Comparison of ENCODE assay signal across 8 cellular contexts in genomic region chr9:95494416-95495371, GRCh38. TPM values are rescaled to one million over a fixed set of nuclear protein-coding genes. Genes with fewer than 3 reads are reported as not detected.
DNase-seq lines count a peak whose midpoint lies in the region; ATAC-seq and TF ChIP-seq lines count a peak whose summit lies in the region.

No MANE protein-coding gene starts in this region.

- H3K4me2 ChIP-seq in mammary epithelial cell (ENCODE audit: insufficient read depth, low read depth, low read length) = no peak overlapping the region

- H3K4me3 Mint-ChIP-seq in MCF 10A (ENCODE audit: unreplicated experiment) = no peak overlapping the region
- peak overlapping the region; percentile 69 for H3K4me3 Mint-ChIP-seq in activated CD8-positive, alpha-beta memory T cell treated with anti-CD3 and anti-CD28 coated beads, Interleukin-2, amount 10 ng/mL, durations not matched to agents 7 days and 5 days

- BruUV-seq in MCF 10A (replicated peaks; lab: Mats Ljungman, UMichigan) = no TSS peak
- no TSS peak for BruUV-seq in mammary epithelial cell (replicated peaks; lab: Mats Ljungman, UMichigan)

- 89% methylated on average over 19 of the region's 29 CpGs for WGBS in mammary epithelial cell (ENCODE audit: low coverage, missing lambda C conversion rate)

- H3K4me3 ChIP-seq in mammary epithelial cell (replicated peaks in 1 of 3; ENCODE audit: insufficient read depth in 1 of 3, low read depth in 2 of 3, low read length in 3 of 3) = no peak overlapping the region

- no peaks in the 10 kb centered on the region for H3K9me3 ChIP-seq in mammary epithelial cell (replicated peaks; ENCODE audit: insufficient read depth, low read length)

- H2AFZ ChIP-seq in mammary epithelial cell (ENCODE audit: low read depth, low read length) = no peak overlapping the region

- peak overlapping the region; percentile 39 for H3K27ac Mint-ChIP-seq in MCF 10A (ENCODE audit: low read depth, unreplicated experiment)
- peak overlapping the region; percentile 96 for H3K27ac Mint-ChIP-seq in activated CD8-positive, alpha-beta memory T cell treated with anti-CD3 and anti-CD28 coated beads, Interleukin-2, amount 10 ng/mL, durations not matched to agents 7 days and 5 days

- DNase-seq in MCF 10A (ENCODE audit: unreplicated experiment) (no peak), mammary epithelial cell (no peak), NCI-H526 treated with DMSO at 0.1 percent for 48 hours (lab: John Stamatoyannopoulos, UW) (peak; percentile 46), foreskin keratinocyte (no peak), occipital lobe (lab: John Stamatoyannopoulos, UW) (no peak)
- DNase-seq in activated CD8-positive, alpha-beta memory T cell treated with anti-CD3 and anti-CD28 coated beads, Interleukin-2, amount 10 ng/mL, durations not matched to agents 7 days and 5 days = peak; percentile 91
- DNase-seq in stimulated activated CD4-positive, alpha-beta T cell treated with anti-CD3 and anti-CD28 coated beads, Interleukin-4, amount 100 ng/mL, for 4 hours = peak; percentile 74 to 83

- H3K9ac ChIP-seq in mammary epithelial cell (ENCODE audit: insufficient read depth, low read length) = no peak overlapping the region

- no peaks in the 10 kb centered on the region for H3K4me1 Mint-ChIP-seq in MCF 10A (ENCODE audit: insufficient read depth, unreplicated experiment)
- H3K4me1 Mint-ChIP-seq in activated CD8-positive, alpha-beta memory T cell treated with anti-CD3 and anti-CD28 coated beads, Interleukin-2, amount 10 ng/mL, durations not matched to agents 7 days and 5 days = peaks cover 60% of the 10 kb centered on the region

- H3K4me1 ChIP-seq in mammary epithelial cell (ENCODE audit: insufficient read depth, low read length) = peaks cover 9% of the 10 kb centered on the region
- no peaks in the 10 kb centered on the region for H3K4me1 ChIP-seq in foreskin keratinocyte

- POLR2A ChIA-PET in MCF 10A (lab: Yijun Ruan, JAX) = no interaction called here

- CTCF ChIA-PET in MCF 10A (lab: Yijun Ruan, JAX) = interaction anchor here (0.6 kb wide), 1 partner anchor 61 kb away, joined by 3 read pairs; no protein-coding TSS in a partner anchor
- CTCF ChIA-PET in mammary epithelial cell (lab: Charles Lee; ENCODE audit: low non-redundant PET) = no interaction called here
- CTCF ChIA-PET in activated CD8-positive, alpha-beta memory T cell treated with anti-CD3 and anti-CD28 coated beads, Interleukin-2, amount 10 ng/mL, durations not matched to agents 7 days and 5 days (lab: Charles Lee) = interaction anchor here (1.2 to 2.5 kb wide), 2 partner anchors 12 to 14 kb away, joined by 3 to 14 read pairs; no protein-coding TSS in a partner anchor

- peaks cover 4% of the 10 kb centered on the region for H3K79me2 ChIP-seq in mammary epithelial cell (ENCODE audit: insufficient read depth, low read length)

- H3K36me3 Mint-ChIP-seq in MCF 10A (ENCODE audit: insufficient read depth, unreplicated experiment) = no peaks in the 10 kb centered on the region
- no peaks in the 10 kb centered on the region for H3K36me3 Mint-ChIP-seq in activated CD8-positive, alpha-beta memory T cell treated with anti-CD3 and anti-CD28 coated beads, Interleukin-2, amount 10 ng/mL, durations not matched to agents 7 days and 5 days

- TF ChIP-seq CTCF in MCF 10A (IDR thresholded peaks at IDR 0.05; ENCODE audit: unreplicated experiment) (no peak), mammary epithelial cell (conservative IDR thresholded peaks at IDR 0.05 in 1 of 2, IDR thresholded peaks at IDR 0.05 in 1 of 2; ENCODE audit: extremely low read depth in 1 of 2, insufficient read depth in 1 of 2, low read depth in 1 of 2, low read length in 2 of 2) (no peak), foreskin keratinocyte (conservative IDR thresholded peaks at IDR 0.05) (no peak)

- no peak overlapping the region for H3K27ac ChIP-seq in mammary epithelial cell (ENCODE audit: insufficient read depth, low read depth, low read length)
- no peak overlapping the region for H3K27ac ChIP-seq in foreskin keratinocyte

- no peaks in the 10 kb centered on the region for H3K27me3 Mint-ChIP-seq in MCF 10A (ENCODE audit: insufficient read depth, unreplicated experiment)
- H3K27me3 Mint-ChIP-seq in activated CD8-positive, alpha-beta memory T cell treated with anti-CD3 and anti-CD28 coated beads, Interleukin-2, amount 10 ng/mL, durations not matched to agents 7 days and 5 days = peaks cover 9% of the 10 kb centered on the region

- no peaks in the 10 kb centered on the region for H4K20me1 ChIP-seq in mammary epithelial cell (ENCODE audit: insufficient read depth, low read length)

- H3K9me3 Mint-ChIP-seq in MCF 10A (ENCODE audit: unreplicated experiment) = no peaks in the 10 kb centered on the region
- H3K9me3 Mint-ChIP-seq in activated CD8-positive, alpha-beta memory T cell treated with anti-CD3 and anti-CD28 coated beads, Interleukin-2, amount 10 ng/mL, durations not matched to agents 7 days and 5 days (ENCODE audit: low read depth) = no peaks in the 10 kb centered on the region

- in situ Hi-C loops in mammary epithelial cell (cut with MboI; ENCODE audit: low sequenced_read_pairs in 2 of 2) = no loop called here

- intact Hi-C loops in MCF 10A (cut with micrococcal nuclease) = loop anchor here (5.0 kb wide), 1 partner anchor 723 kb away; no protein-coding TSS in a partner anchor
- intact Hi-C loops in mammary epithelial cell (cut with micrococcal nuclease) = no loop called here

- H3K27me3 ChIP-seq in mammary epithelial cell (ENCODE audit: insufficient read depth, low read length) (no peaks in the 10 kb centered on the region), foreskin keratinocyte (no peaks in the 10 kb centered on the region)

- H3K36me3 ChIP-seq in mammary epithelial cell (ENCODE audit: insufficient read depth, low read length) = no peaks in the 10 kb centered on the region

- ATAC-seq in HG03066 (IDR thresholded peaks at IDR 0.05; ENCODE audit: low read depth, unreplicated experiment) = peak; percentile 89
- ATAC-seq in activated CD8-positive, alpha-beta memory T cell treated with anti-CD3 and anti-CD28 coated beads, Interleukin-2, amount 10 ng/mL, durations not matched to agents 7 days and 5 days = peak; percentile 98
- peak; percentile 41 for ATAC-seq in foreskin keratinocyte

- dilution Hi-C loops in mammary epithelial cell (cut with HindIII; ENCODE audit: low sequenced_read_pairs) = loop anchor here (5.0 kb wide), 1 partner anchor 47 kb away; no protein-coding TSS in a partner anchor

RNA-seq across cellular contexts. Expression of gene PTCH1, which starts 22.1 kb away (rescaled TPM):
- total RNA-seq in MCF 10A (2022) (3.6 and 4.7 TPM in 2 replicates), mammary epithelial cell (1 to 10 TPM; 5.0 to 7.0 TPM), foreskin keratinocyte (3.3 and 3.7 TPM in 2 replicates), occipital lobe (8.3 TPM)
- polyA plus RNA-seq in mammary epithelial cell (1.7 TPM), foreskin keratinocyte (0.74 and 0.91 TPM in 2 replicates)
- 9.3 TPM for polyA minus RNA-seq in mammary epithelial cell
- total RNA-seq in activated CD8-positive, alpha-beta memory T cell treated with anti-CD3 and anti-CD28 coated beads, Interleukin-2, amount 10 ng/mL, durations not matched to agents 7 days and 5 days = 10 to 100 TPM; 15.2 to 17.4 TPM

Comparison
In these comparisons a context has a peak if more than half of its experiments do, and no peak if none do; other contexts are left out.
1. DNase-seq: peak in NCI-H526 treated with DMSO at 0.1 percent for 48 hours (single experiment), activated CD8-positive, alpha-beta memory T cell treated with anti-CD3 and anti-CD28 coated beads, Interleukin-2, amount 10 ng/mL, durations not matched to agents 7 days and 5 days (single experiment) and stimulated activated CD4-positive, alpha-beta T cell treated with anti-CD3 and anti-CD28 coated beads, Interleukin-4, amount 100 ng/mL, for 4 hours (2 of 2); none in MCF 10A (single experiment), mammary epithelial cell (single experiment), foreskin keratinocyte (0 of 2) and occipital lobe (single experiment).
2. ATAC-seq: peak in every context shown above with its lines; median percentile 98 in activated CD8-positive, alpha-beta memory T cell treated with anti-CD3 and anti-CD28 coated beads, Interleukin-2, amount 10 ng/mL, durations not matched to agents 7 days and 5 days; 89 in HG03066; 41 in foreskin keratinocyte.